Comparison of ENCODE assay signal across 8 cellular contexts in genomic region chr2:105943977-105944376, GRCh38.
"Had no signal": no experiment of that assay in that cellular context is flagged by ENCODE, and none has a peak within 500 bp of the region (broad histone marks: within the 10 kb centered on the region; RNA-seq: fewer than 3 reads in every experiment).

No MANE protein-coding gene starts in this region.

- H3K9me3 ChIP-seq: HAP-1 had no signal

- H3K36me3 ChIP-seq: HAP-1 had no signal

- ATAC-seq: HCT116 had no signal

- FAIRE-seq: HTR-8/SVneo had no signal

- H3K4me3 ChIP-seq: HAP-1 had no signal

- H3K4me1 ChIP-seq: HAP-1 had no signal

- DNase-seq: GOT3, H7, HFFc6, IMR-90, KBM-7 had no signal
